1 cellular context compared by ENCODE assay signal in the genomic region with DNA sequence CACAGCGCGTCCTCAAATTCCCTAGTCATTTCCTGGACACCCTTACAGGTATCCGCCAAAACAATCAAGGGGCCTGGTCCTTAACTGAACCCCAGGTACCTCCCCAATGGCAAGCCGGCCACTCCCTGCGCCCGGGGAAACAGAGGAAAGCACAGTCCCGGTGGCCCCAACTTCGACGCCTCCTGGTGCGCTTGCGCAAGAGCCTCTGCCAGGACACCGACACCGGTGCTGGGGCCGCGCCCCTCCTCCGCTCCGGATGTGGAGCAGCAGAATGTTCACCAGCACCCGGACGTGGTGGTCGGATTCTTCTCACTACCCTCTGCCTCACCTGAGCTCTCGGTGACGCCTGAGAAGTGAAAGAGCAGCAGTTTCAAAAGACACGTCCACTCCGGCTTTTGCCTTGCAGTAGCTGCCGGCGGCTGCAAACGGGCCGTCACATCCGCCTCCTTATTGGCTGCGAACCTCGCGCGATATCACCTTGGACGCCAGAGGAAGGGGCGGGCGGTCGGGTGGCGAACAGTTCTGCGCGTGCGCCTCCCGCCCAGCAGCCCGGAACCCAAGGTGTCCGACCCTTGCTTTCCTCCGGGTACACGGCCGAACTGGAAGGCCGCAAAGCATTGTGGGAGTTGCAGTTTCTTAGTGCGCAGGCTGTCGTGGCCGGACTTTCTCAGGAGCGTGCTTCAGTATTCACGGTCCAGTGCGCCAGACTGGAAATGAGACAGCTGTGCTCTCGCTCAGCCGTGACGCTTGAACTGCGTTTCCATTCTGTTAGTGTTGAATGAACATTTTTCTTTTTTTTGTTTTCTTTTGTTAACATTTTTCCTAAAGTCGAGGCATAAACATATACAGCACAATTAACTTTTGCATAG.
TF ChIP-seq lines count a peak whose summit lies in the region.

A gene with protein sequence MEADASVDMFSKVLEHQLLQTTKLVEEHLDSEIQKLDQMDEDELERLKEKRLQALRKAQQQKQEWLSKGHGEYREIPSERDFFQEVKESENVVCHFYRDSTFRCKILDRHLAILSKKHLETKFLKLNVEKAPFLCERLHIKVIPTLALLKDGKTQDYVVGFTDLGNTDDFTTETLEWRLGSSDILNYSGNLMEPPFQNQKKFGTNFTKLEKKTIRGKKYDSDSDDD (minus strand): TSS at position 423 of the 869 bp plus-strand sequence. CDS start 3,123 bp downstream, outside the sequence.

TF ChIP-seq in HepG2, 621 proteins besides CTCF, POLR2A, EP300 and RAD21 (continued from another document and continues in another):
- peak; percentile 91 for TF ChIP-seq IKZF4 (CRISPR knock-in tag; IDR thresholded peaks at IDR 0.05; ENCODE audit: borderline replicate concordance, low read depth, not compliant biosample characterization)
- TF ChIP-seq CBFB (CRISPR knock-in tag; IDR thresholded peaks at IDR 0.05): peak; percentile 93
- peak; percentile 92; the same call in 1 of the 2 replicates for TF ChIP-seq KDM3A (CRISPR knock-in tag; IDR thresholded peaks at IDR 0.05; ENCODE audit: low read depth)
- TF ChIP-seq ZSCAN9 (CRISPR knock-in tag; IDR thresholded peaks at IDR 0.05; ENCODE audit: borderline replicate concordance): peak; percentile 68; the same call in 1 of the 2 replicates
- TF ChIP-seq, protein P1, sequence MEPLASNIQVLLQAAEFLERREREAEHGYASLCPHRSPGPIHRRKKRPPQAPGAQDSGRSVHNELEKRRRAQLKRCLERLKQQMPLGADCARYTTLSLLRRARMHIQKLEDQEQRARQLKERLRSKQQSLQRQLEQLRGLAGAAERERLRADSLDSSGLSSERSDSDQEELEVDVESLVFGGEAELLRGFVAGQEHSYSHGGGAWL (CRISPR knock-in tag; IDR thresholded peaks at IDR 0.05): peak; percentile 85; the same call in 1 of the 2 replicates
- TF ChIP-seq, protein P2, sequence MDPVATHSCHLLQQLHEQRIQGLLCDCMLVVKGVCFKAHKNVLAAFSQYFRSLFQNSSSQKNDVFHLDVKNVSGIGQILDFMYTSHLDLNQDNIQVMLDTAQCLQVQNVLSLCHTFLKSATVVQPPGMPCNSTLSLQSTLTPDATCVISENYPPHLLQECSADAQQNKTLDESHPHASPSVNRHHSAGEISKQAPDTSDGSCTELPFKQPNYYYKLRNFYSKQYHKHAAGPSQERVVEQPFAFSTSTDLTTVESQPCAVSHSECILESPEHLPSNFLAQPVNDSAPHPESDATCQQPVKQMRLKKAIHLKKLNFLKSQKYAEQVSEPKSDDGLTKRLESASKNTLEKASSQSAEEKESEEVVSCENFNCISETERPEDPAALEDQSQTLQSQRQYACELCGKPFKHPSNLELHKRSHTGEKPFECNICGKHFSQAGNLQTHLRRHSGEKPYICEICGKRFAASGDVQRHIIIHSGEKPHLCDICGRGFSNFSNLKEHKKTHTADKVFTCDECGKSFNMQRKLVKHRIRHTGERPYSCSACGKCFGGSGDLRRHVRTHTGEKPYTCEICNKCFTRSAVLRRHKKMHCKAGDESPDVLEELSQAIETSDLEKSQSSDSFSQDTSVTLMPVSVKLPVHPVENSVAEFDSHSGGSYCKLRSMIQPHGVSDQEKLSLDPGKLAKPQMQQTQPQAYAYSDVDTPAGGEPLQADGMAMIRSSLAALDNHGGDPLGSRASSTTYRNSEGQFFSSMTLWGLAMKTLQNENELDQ (CRISPR knock-in tag; IDR thresholded peaks at IDR 0.05; ENCODE audit: borderline replicate concordance): no peak
- TF ChIP-seq U2AF1 (optimal IDR thresholded peaks at IDR 0.05; ENCODE audit: low read depth, low read length): no peak
- TF ChIP-seq ZNF354B (CRISPR knock-in tag; IDR thresholded peaks at IDR 0.05): no peak
- TF ChIP-seq ZNF598 (CRISPR knock-in tag; IDR thresholded peaks at IDR 0.05; ENCODE audit: borderline replicate concordance): peak; percentile 98
- TF ChIP-seq, protein P3, sequence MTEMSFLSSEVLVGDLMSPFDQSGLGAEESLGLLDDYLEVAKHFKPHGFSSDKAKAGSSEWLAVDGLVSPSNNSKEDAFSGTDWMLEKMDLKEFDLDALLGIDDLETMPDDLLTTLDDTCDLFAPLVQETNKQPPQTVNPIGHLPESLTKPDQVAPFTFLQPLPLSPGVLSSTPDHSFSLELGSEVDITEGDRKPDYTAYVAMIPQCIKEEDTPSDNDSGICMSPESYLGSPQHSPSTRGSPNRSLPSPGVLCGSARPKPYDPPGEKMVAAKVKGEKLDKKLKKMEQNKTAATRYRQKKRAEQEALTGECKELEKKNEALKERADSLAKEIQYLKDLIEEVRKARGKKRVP (CRISPR knock-in tag; IDR thresholded peaks at IDR 0.05): peak in 1 of 2 experiments; percentile 42; a peak in 1 of 4 replicates
- peak; percentile 81 for TF ChIP-seq YEATS4 (CRISPR knock-in tag; IDR thresholded peaks at IDR 0.05; ENCODE audit: borderline replicate concordance)
- TF ChIP-seq, protein P4, sequence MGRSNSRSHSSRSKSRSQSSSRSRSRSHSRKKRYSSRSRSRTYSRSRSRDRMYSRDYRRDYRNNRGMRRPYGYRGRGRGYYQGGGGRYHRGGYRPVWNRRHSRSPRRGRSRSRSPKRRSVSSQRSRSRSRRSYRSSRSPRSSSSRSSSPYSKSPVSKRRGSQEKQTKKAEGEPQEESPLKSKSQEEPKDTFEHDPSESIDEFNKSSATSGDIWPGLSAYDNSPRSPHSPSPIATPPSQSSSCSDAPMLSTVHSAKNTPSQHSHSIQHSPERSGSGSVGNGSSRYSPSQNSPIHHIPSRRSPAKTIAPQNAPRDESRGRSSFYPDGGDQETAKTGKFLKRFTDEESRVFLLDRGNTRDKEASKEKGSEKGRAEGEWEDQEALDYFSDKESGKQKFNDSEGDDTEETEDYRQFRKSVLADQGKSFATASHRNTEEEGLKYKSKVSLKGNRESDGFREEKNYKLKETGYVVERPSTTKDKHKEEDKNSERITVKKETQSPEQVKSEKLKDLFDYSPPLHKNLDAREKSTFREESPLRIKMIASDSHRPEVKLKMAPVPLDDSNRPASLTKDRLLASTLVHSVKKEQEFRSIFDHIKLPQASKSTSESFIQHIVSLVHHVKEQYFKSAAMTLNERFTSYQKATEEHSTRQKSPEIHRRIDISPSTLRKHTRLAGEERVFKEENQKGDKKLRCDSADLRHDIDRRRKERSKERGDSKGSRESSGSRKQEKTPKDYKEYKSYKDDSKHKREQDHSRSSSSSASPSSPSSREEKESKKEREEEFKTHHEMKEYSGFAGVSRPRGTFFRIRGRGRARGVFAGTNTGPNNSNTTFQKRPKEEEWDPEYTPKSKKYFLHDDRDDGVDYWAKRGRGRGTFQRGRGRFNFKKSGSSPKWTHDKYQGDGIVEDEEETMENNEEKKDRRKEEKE (IDR thresholded peaks at IDR 0.05): no peak
- TF ChIP-seq HDAC6 (IDR thresholded peaks at IDR 0.05; ENCODE audit: low read depth, low read length): no peak
- peak; percentile 56 for TF ChIP-seq ZEB1 (IDR thresholded peaks at IDR 0.05; ENCODE audit: insufficient replicate concordance, low read depth)
- TF ChIP-seq TARDBP (CRISPR knock-in tag; IDR thresholded peaks at IDR 0.05): peak; percentile 99
- TF ChIP-seq ZNF616 (CRISPR knock-in tag; IDR thresholded peaks at IDR 0.05; ENCODE audit: low read depth): peak; percentile 17; the same call in 1 of the 2 replicates
- peak; percentile 77 for TF ChIP-seq ZNF724P (CRISPR knock-in tag; IDR thresholded peaks at IDR 0.05; ENCODE audit: borderline replicate concordance)
- peak; percentile 68 for TF ChIP-seq ZNF430 (CRISPR knock-in tag; IDR thresholded peaks at IDR 0.05)
- TF ChIP-seq HDAC1 (CRISPR knock-in tag; IDR thresholded peaks at IDR 0.05): peak; percentile 88
- TF ChIP-seq HNRNPH1 (optimal IDR thresholded peaks at IDR 0.05; ENCODE audit: low read depth, low read length): no peak
- TF ChIP-seq ZNF484 (CRISPR knock-in tag; IDR thresholded peaks at IDR 0.05; ENCODE audit: borderline replicate concordance, low read depth): no peak
- TF ChIP-seq, protein P5, sequence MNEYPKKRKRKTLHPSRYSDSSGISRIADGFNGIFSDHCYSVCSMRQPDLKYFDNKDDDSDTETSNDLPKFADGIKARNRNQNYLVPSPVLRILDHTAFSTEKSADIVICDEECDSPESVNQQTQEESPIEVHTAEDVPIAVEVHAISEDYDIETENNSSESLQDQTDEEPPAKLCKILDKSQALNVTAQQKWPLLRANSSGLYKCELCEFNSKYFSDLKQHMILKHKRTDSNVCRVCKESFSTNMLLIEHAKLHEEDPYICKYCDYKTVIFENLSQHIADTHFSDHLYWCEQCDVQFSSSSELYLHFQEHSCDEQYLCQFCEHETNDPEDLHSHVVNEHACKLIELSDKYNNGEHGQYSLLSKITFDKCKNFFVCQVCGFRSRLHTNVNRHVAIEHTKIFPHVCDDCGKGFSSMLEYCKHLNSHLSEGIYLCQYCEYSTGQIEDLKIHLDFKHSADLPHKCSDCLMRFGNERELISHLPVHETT (CRISPR knock-in tag; conservative IDR thresholded peaks at IDR 0.05): peak; percentile 94
- TF ChIP-seq ZNF33A (CRISPR knock-in tag; IDR thresholded peaks at IDR 0.05; ENCODE audit: borderline replicate concordance): peak; percentile 88; the same call in 1 of the 2 replicates
- TF ChIP-seq ZNF761 (CRISPR knock-in tag; conservative IDR thresholded peaks at IDR 0.05): peak; percentile 88
- TF ChIP-seq ZFYVE20 (CRISPR knock-in tag; IDR thresholded peaks at IDR 0.05; ENCODE audit: borderline replicate concordance, low read depth): no peak
- peak; percentile 94 for TF ChIP-seq NR2C2 (CRISPR knock-in tag; IDR thresholded peaks at IDR 0.05; ENCODE audit: borderline replicate concordance)
- TF ChIP-seq, protein P6, sequence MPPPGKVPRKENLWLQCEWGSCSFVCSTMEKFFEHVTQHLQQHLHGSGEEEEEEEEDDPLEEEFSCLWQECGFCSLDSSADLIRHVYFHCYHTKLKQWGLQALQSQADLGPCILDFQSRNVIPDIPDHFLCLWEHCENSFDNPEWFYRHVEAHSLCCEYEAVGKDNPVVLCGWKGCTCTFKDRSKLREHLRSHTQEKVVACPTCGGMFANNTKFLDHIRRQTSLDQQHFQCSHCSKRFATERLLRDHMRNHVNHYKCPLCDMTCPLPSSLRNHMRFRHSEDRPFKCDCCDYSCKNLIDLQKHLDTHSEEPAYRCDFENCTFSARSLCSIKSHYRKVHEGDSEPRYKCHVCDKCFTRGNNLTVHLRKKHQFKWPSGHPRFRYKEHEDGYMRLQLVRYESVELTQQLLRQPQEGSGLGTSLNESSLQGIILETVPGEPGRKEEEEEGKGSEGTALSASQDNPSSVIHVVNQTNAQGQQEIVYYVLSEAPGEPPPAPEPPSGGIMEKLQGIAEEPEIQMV (CRISPR knock-in tag; IDR thresholded peaks at IDR 0.05; ENCODE audit: low read depth): peak; percentile 77; the same call in 1 of the 2 replicates
- peak; percentile 94 for TF ChIP-seq ZBTB38 (CRISPR knock-in tag; IDR thresholded peaks at IDR 0.05)
- TF ChIP-seq CHD2 (IDR thresholded peaks at IDR 0.05; ENCODE audit: low read depth, low read length): peak; percentile 92
- TF ChIP-seq SCMH1 (CRISPR knock-in tag; IDR thresholded peaks at IDR 0.05; ENCODE audit: borderline replicate concordance): no peak
- TF ChIP-seq KDM5B (CRISPR knock-in tag; IDR thresholded peaks at IDR 0.05; ENCODE audit: borderline replicate concordance): no peak; the same call in none of the 2 replicates
- peak; percentile 97 for TF ChIP-seq SIN3A (IDR thresholded peaks at IDR 0.05; ENCODE audit: borderline replicate concordance, low read depth, low read length)
- TF ChIP-seq, protein P7, sequence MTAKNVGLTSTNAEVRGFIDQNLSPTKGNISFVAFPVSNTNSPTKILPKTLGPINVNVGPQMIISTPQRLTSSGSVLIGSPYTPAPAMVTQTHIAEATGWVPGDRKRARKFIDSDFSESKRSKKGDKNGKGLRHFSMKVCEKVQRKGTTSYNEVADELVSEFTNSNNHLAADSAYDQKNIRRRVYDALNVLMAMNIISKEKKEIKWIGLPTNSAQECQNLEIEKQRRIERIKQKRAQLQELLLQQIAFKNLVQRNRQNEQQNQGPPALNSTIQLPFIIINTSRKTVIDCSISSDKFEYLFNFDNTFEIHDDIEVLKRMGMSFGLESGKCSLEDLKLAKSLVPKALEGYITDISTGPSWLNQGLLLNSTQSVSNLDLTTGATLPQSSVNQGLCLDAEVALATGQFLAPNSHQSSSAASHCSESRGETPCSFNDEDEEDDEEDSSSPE (CRISPR knock-in tag; IDR thresholded peaks at IDR 0.05): peak; percentile 89
- no peak for TF ChIP-seq RBM22 (optimal IDR thresholded peaks at IDR 0.05; ENCODE audit: low read length)
- peak; percentile 92; the same call in 1 of the 2 replicates for TF ChIP-seq TSC22D2 (CRISPR knock-in tag; IDR thresholded peaks at IDR 0.05; ENCODE audit: borderline replicate concordance)
- TF ChIP-seq, protein P8, sequence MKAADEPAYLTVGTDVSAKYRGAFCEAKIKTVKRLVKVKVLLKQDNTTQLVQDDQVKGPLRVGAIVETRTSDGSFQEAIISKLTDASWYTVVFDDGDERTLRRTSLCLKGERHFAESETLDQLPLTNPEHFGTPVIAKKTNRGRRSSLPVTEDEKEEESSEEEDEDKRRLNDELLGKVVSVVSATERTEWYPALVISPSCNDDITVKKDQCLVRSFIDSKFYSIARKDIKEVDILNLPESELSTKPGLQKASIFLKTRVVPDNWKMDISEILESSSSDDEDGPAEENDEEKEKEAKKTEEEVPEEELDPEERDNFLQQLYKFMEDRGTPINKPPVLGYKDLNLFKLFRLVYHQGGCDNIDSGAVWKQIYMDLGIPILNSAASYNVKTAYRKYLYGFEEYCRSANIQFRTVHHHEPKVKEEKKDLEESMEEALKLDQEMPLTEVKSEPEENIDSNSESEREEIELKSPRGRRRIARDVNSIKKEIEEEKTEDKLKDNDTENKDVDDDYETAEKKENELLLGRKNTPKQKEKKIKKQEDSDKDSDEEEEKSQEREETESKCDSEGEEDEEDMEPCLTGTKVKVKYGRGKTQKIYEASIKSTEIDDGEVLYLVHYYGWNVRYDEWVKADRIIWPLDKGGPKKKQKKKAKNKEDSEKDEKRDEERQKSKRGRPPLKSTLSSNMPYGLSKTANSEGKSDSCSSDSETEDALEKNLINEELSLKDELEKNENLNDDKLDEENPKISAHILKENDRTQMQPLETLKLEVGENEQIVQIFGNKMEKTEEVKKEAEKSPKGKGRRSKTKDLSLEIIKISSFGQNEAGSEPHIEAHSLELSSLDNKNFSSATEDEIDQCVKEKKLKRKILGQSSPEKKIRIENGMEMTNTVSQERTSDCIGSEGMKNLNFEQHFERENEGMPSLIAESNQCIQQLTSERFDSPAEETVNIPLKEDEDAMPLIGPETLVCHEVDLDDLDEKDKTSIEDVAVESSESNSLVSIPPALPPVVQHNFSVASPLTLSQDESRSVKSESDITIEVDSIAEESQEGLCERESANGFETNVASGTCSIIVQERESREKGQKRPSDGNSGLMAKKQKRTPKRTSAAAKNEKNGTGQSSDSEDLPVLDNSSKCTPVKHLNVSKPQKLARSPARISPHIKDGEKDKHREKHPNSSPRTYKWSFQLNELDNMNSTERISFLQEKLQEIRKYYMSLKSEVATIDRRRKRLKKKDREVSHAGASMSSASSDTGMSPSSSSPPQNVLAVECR (CRISPR knock-in tag; IDR thresholded peaks at IDR 0.05; ENCODE audit: borderline replicate concordance): peak; percentile 96
- 0 out of 2 replicates have a peak, but pooled peaks have one; percentile 3 for TF ChIP-seq MED13 (CRISPR knock-in tag; IDR thresholded peaks at IDR 0.05)
- TF ChIP-seq ATRX (CRISPR knock-in tag; IDR thresholded peaks at IDR 0.05; ENCODE audit: borderline replicate concordance): no peak; the same call in 1 of the 2 replicates
